In genomic region chr3:45611619-45612018, GRCh38 we compare ENCODE assay signal across 11 cellular contexts. TPM values are rescaled to one million over a fixed set of nuclear protein-coding genes. Genes with fewer than 3 reads are reported as not detected.
DNase-seq lines count a peak whose midpoint lies in the region; ATAC-seq and TF ChIP-seq lines count a peak whose summit lies in the region.
"Had no signal": no experiment of that assay in that cellular context is flagged by ENCODE, and none has a peak within 500 bp of the region (broad histone marks: within the 10 kb centered on the region; RNA-seq: fewer than 3 reads in every experiment).

No MANE protein-coding gene starts in this region.

- no peaks in the 10 kb centered on the region for H3K36me3 ChIP-seq in body of pancreas (replicated peaks in 1 of 2; ENCODE audit: insufficient read depth in 1 of 2, low read depth in 2 of 2)
- H3K36me3 ChIP-seq in neuronal stem cell (replicated peaks in 1 of 2; ENCODE audit: control insufficient read depth in 2 of 2, insufficient read depth in 2 of 2, low read length in 2 of 2), result peaks cover 0 to 2% of the 10 kb centered on the region in 2 donors

- DNase-seq in CD14-positive monocyte (ENCODE audit: low spot score) (no peak), body of pancreas (peak in 2 of 4 donors; percentile 49 to 69), neuronal stem cell (ENCODE audit: low spot score) (peak; percentile 31), NCI-H2029 treated with DMSO at 0.1 percent for 48 hours (lab: John Stamatoyannopoulos, UW) (no peak), activated T-cell treated with anti-CD3 and anti-CD28 coated beads for 4 hours (no peak), SIG-M5 treated with dmso at 0.1 percent for 504 hours (lab: John Stamatoyannopoulos, UW; ENCODE audit: unreplicated experiment) (no peak)
- no peak for DNase-seq in CD4-positive, alpha-beta T cell
- DNase-seq: activated T-cell treated with anti-CD3 and anti-CD28 coated beads, Interleukin-2, amount 50 U/mL, for 1 hour; NCI-H1694 treated with DMSO at 0.1 percent for 48 hours; PC-9 had no signal

- peak overlapping the region; percentile 49 for H3K18ac ChIP-seq in neuronal stem cell (ENCODE audit: low read length)

- POLR2A ChIA-PET in CD4-positive, alpha-beta T cell (lab: Charles Lee), result no interaction called here

- peak in 2 of 3 donors; percentile 10 to 26 for TF ChIP-seq POLR2A in body of pancreas (IDR thresholded peaks at IDR 0.05)

- H3K4me3 ChIP-seq in body of pancreas (no peak overlapping the region), neuronal stem cell (ENCODE audit: low read length in 2 of 2) (no peak overlapping the region)
- H3K4me3 ChIP-seq: PC-9 had no signal

- CTCF ChIA-PET in CD4-positive, alpha-beta T cell (lab: Charles Lee), result no interaction called here

- ATAC-seq in body of pancreas, result peak; percentile 60
- no peak for ATAC-seq in CD4-positive, alpha-beta T cell (ENCODE audit: poor library complexity)

- peaks cover 42 to 58% of the 10 kb centered on the region in 2 donors for H3K36me3 Mint-ChIP-seq in CD14-positive monocyte
- peaks cover 4% of the 10 kb centered on the region for H3K36me3 Mint-ChIP-seq in IgD-negative memory B cell
- H3K36me3 Mint-ChIP-seq in CD4-positive, alpha-beta T cell (ENCODE audit: low read depth), result peaks cover 35% of the 10 kb centered on the region

- peak overlapping the region in 4 of 7 donors; percentile 14 to 75 (median 74) for H3K27ac Mint-ChIP-seq in CD14-positive monocyte
- H3K27ac Mint-ChIP-seq in IgD-negative memory B cell, result peak overlapping the region in 2 of 3 donors; percentile 5 to 32
- H3K27ac Mint-ChIP-seq in CD4-positive, alpha-beta T cell, result no peak overlapping the region

- H2BK15ac ChIP-seq in neuronal stem cell (ENCODE audit: low read length), result no peak overlapping the region

- peaks cover 39% of the 10 kb centered on the region for H3K4me1 Mint-ChIP-seq in CD14-positive monocyte
- peaks cover 47 to 61% (median 58%) of the 10 kb centered on the region in 3 donors for H3K4me1 Mint-ChIP-seq in IgD-negative memory B cell
- peaks cover 48% of the 10 kb centered on the region for H3K4me1 Mint-ChIP-seq in CD4-positive, alpha-beta T cell (ENCODE audit: low read depth)

- H3K4me3 Mint-ChIP-seq in CD14-positive monocyte (no peak overlapping the region), IgD-negative memory B cell (peak overlapping the region; percentile 7 to 77 (median 30))
- H3K4me3 Mint-ChIP-seq in CD4-positive, alpha-beta T cell, result no peak overlapping the region

- no peak overlapping the region for H2BK12ac ChIP-seq in neuronal stem cell (ENCODE audit: low read length)

- H3K27ac ChIP-seq in body of pancreas (peak overlapping the region; percentile 4 to 77 (median 73)), neuronal stem cell (replicated peaks; ENCODE audit: low read length) (peak overlapping the region; percentile 56)
- no peak overlapping the region for H3K27ac ChIP-seq in CD4-positive, alpha-beta T cell (ENCODE audit: low read depth, low read length)
- H3K27ac ChIP-seq: PC-9 had no signal

- no peak for TF ChIP-seq CTCF in CD14-positive monocyte (IDR thresholded peaks at IDR 0.05)
- TF ChIP-seq CTCF in body of pancreas (IDR thresholded peaks at IDR 0.05), result no peak
- no peak for TF ChIP-seq CTCF in CD4-positive, alpha-beta T cell (IDR thresholded peaks at IDR 0.05)

- no peaks in the 10 kb centered on the region for H3K9me3 ChIP-seq in body of pancreas
- H3K9me3 ChIP-seq in neuronal stem cell (replicated peaks in 1 of 2; ENCODE audit: control insufficient read depth in 2 of 2, insufficient read depth in 1 of 2, low read depth in 1 of 2, low read length in 2 of 2), result no peaks in the 10 kb centered on the region
- no peaks in the 10 kb centered on the region for H3K9me3 ChIP-seq in CD4-positive, alpha-beta T cell (ENCODE audit: control insufficient read depth, low read length)

- no peak overlapping the region for H4K91ac ChIP-seq in neuronal stem cell (ENCODE audit: low read depth, low read length, poor library complexity)

- H3K79me1 ChIP-seq in neuronal stem cell (ENCODE audit: low read depth, low read length), result peaks cover 3% of the 10 kb centered on the region

- no peak overlapping the region for H3K23ac ChIP-seq in neuronal stem cell (ENCODE audit: low read depth, low read length, poor library complexity)

- no peak overlapping the region for H3K4ac ChIP-seq in neuronal stem cell (ENCODE audit: low read length)

- no peak overlapping the region for H3K14ac ChIP-seq in neuronal stem cell (ENCODE audit: low read length)

- H2AFZ ChIP-seq in neuronal stem cell (ENCODE audit: low read length), result no peak overlapping the region
- H2AFZ ChIP-seq: PC-9 had no signal

- intact Hi-C loops in CD14-positive monocyte (cut with micrococcal nuclease), result no loop called here
- intact Hi-C loops in body of pancreas (cut with DNase I), result no loop called here
- intact Hi-C loops in CD4-positive, alpha-beta T cell (cut with DNase I, micrococcal nuclease), result no loop called here

- no peaks in the 10 kb centered on the region for H3K27me3 ChIP-seq in body of pancreas
- no peaks in the 10 kb centered on the region for H3K27me3 ChIP-seq in neuronal stem cell (ENCODE audit: control insufficient read depth in 3 of 3, insufficient read depth in 3 of 3, low read depth in 1 of 3, low read length in 3 of 3)
- no peaks in the 10 kb centered on the region for H3K27me3 ChIP-seq in CD4-positive, alpha-beta T cell (ENCODE audit: control insufficient read depth, insufficient read depth, low read length)

- 53 to 69% methylated on average over 2 of the region's 2 CpGs for WGBS in body of pancreas, 2 donors
- WGBS in neuronal stem cell (ENCODE audit: extremely low coverage in 2 of 2, insufficient read length in 2 of 2, insufficient replicate concordance in 1 of 2), 2 donors, result no CpG with 5 or more reads among the region's 2 CpGs

- no peak overlapping the region for H2BK120ac ChIP-seq in neuronal stem cell (ENCODE audit: low read depth, low read length)

- H4K8ac ChIP-seq in neuronal stem cell (ENCODE audit: low read depth, low read length), result no peak overlapping the region

- H3K27me3 Mint-ChIP-seq in CD14-positive monocyte (ENCODE audit: low read depth in 3 of 3) (peaks cover 0 to 5% (median 0%) of the 10 kb centered on the region in 3 donors), IgD-negative memory B cell (no peaks in the 10 kb centered on the region)
- H3K27me3 Mint-ChIP-seq in CD4-positive, alpha-beta T cell, result no peaks in the 10 kb centered on the region

- no peak overlapping the region for H2BK5ac ChIP-seq in neuronal stem cell (ENCODE audit: low read length)

- no peak overlapping the region for H3K9ac ChIP-seq in neuronal stem cell (ENCODE audit: low read depth, low read length, poor library complexity)

- H3K9me3 Mint-ChIP-seq in CD14-positive monocyte (no peaks in the 10 kb centered on the region), IgD-negative memory B cell (no peaks in the 10 kb centered on the region)
- no peaks in the 10 kb centered on the region for H3K9me3 Mint-ChIP-seq in CD4-positive, alpha-beta T cell

- H3K4me2 ChIP-seq in neuronal stem cell (ENCODE audit: insufficient read depth, low read length, poor library complexity, severe bottlenecking), result peak overlapping the region; percentile 18
- H3K4me2 ChIP-seq: PC-9 had no signal

- H2AK5ac ChIP-seq in neuronal stem cell (ENCODE audit: low read depth, low read length), result no peak overlapping the region

- peaks cover 80% of the 10 kb centered on the region for H3K4me1 ChIP-seq in body of pancreas
- H3K4me1 ChIP-seq in neuronal stem cell (ENCODE audit: control insufficient read depth in 2 of 2, insufficient read depth in 1 of 2, low read depth in 1 of 2, low read length in 2 of 2), result peaks cover 0 to 11% of the 10 kb centered on the region in 2 donors

RNA-seq across cellular contexts. Expression of gene LIMD1, which starts 17.1 kb away (rescaled TPM):
- polyA plus RNA-seq in CD14-positive monocyte (1 to 10 TPM; 6.0 to 8.5 TPM), IgD-negative memory B cell (23.0 TPM)
- total RNA-seq in body of pancreas, result 10 to 100 TPM; 22.8 to 32.6 TPM
- 5.5 TPM for polyA plus RNA-seq in neuronal stem cell (2013, experiment 1 of 2)
- 5.7 TPM for polyA plus RNA-seq in neuronal stem cell (2013, experiment 2 of 2)
- total RNA-seq in CD4-positive, alpha-beta T cell, result 10 to 100 TPM; 13.6 to 14.8 TPM

Comparison
In these comparisons a context has a peak if more than half of its experiments do, and no peak if none do; other contexts are left out.
1. H3K4me3 Mint-ChIP-seq: peak in IgD-negative memory B cell (4 of 4); none in CD14-positive monocyte (0 of 2) and CD4-positive, alpha-beta T cell (single experiment).